21 cellular contexts compared by ENCODE assay signal in genomic region chr2:97704989-97705388, GRCh38. TPM values are rescaled to one million over a fixed set of nuclear protein-coding genes. Genes with fewer than 3 reads are reported as not detected.
DNase-seq lines count a peak whose midpoint lies in the region; ATAC-seq, FAIRE-seq and TF ChIP-seq lines count a peak whose summit lies in the region.
"Had no signal": no experiment of that assay in that cellular context is flagged by ENCODE, and none has a peak within 500 bp of the region (broad histone marks: within the 10 kb centered on the region; RNA-seq: fewer than 3 reads in every experiment).

No MANE protein-coding gene starts in this region.

- ATAC-seq in HepG2 = no peak
- no peak for ATAC-seq in GM18858 (IDR thresholded peaks at IDR 0.05; ENCODE audit: unreplicated experiment)

- H4K5ac ChIP-seq in H9 (ENCODE audit: insufficient read length, low read depth, low read length) = no peak overlapping the region

- H4K20me1 ChIP-seq in BLaER1 treated with 17β-estradiol and CSF1 and Interleukin-3, amounts not matched to agents 10 nM and 100 nM = no peaks in the 10 kb centered on the region
- no peaks in the 10 kb centered on the region for H4K20me1 ChIP-seq in H9 (ENCODE audit: control insufficient read depth, insufficient read depth, insufficient read length)
- H4K20me1 ChIP-seq in HepG2 (ENCODE audit: insufficient read depth, low read length) = no peaks in the 10 kb centered on the region

- H3K27ac Mint-ChIP-seq in H9 = no peak overlapping the region
- H3K27ac Mint-ChIP-seq: B cell; CD4-positive, alpha-beta memory T cell; IgD-negative memory B cell had no signal

- in situ Hi-C loops in HepG2 (cut with HindIII; ENCODE audit: extremely low pct_ligation_motif_present, low pct_unique_long_range_greater_than_20kb) = loop anchor here (5.0 to 10.0 kb wide), 2 partner anchors 37 to 680 kb away; no protein-coding TSS in a partner anchor

- H3K4me1 ChIP-seq in BLaER1 treated with 17β-estradiol and CSF1 and Interleukin-3, amounts not matched to agents 10 nM and 100 nM = peaks cover 54 to 93% (median 89%) of the 10 kb centered on the region in 10 experiments
- H3K4me1 ChIP-seq in H9 (ENCODE audit: insufficient read depth, low read length) = no peaks in the 10 kb centered on the region
- peaks cover 15% of the 10 kb centered on the region for H3K4me1 ChIP-seq in HepG2 (ENCODE audit: insufficient read depth, low read length)
- H3K4me1 ChIP-seq in trophoblast cell (ENCODE audit: control insufficient read depth in 1 of 2, insufficient read depth in 2 of 2, low read length in 2 of 2) = peaks cover 3 to 12% of the 10 kb centered on the region in 2 experiments

- no peaks in the 10 kb centered on the region for H3K36me3 ChIP-seq in BLaER1 treated with 17β-estradiol and CSF1 and Interleukin-3, amounts not matched to agents 10 nM and 100 nM
- H3K36me3 ChIP-seq in HepG2 (replicated peaks in 1 of 2; ENCODE audit: control insufficient read depth in 1 of 2, insufficient read depth in 2 of 2, low read length in 2 of 2) (no peaks in the 10 kb centered on the region), trophoblast cell (ENCODE audit: control insufficient read depth in 1 of 2, insufficient read depth in 2 of 2, low read length in 2 of 2) (no peaks in the 10 kb centered on the region)

- no peak overlapping the region for H2BK15ac ChIP-seq in H9 (ENCODE audit: low read depth, low read length)

- H3K79me2 ChIP-seq in H9 (ENCODE audit: insufficient read depth, low read length) (no peaks in the 10 kb centered on the region), HepG2 (ENCODE audit: insufficient read depth, low read length) (no peaks in the 10 kb centered on the region), trophoblast cell (ENCODE audit: control insufficient read depth, insufficient read depth, low read length, poor library complexity) (no peaks in the 10 kb centered on the region)

- H2BK5ac ChIP-seq in H9 (ENCODE audit: insufficient read length, low read length) (no peak overlapping the region), trophoblast cell (ENCODE audit: low read depth, low read length, poor library complexity) (no peak overlapping the region)

- H3K23ac ChIP-seq in H9 (ENCODE audit: insufficient read length, low read depth, low read length) (no peak overlapping the region), trophoblast cell (ENCODE audit: low read length) (no peak overlapping the region)

- H3T11ph ChIP-seq in H9 (ENCODE audit: low read length) = no peak overlapping the region

- no TSS peak for BruUV-seq in HepG2 (replicated peaks; lab: Mats Ljungman, UMichigan)

- no peak overlapping the region for H3K56ac ChIP-seq in H9 (ENCODE audit: insufficient read length, low read depth, low read length)

- DNase-seq in H9 (peak; percentile 10), HepG2 (ENCODE audit: low spot score) (no peak), trophoblast cell (no peak), COLO668 (lab: John Stamatoyannopoulos, UW; ENCODE audit: unreplicated experiment) (no peak), ureter (ENCODE audit: low spot score) (no peak), T-helper 2 cell (no peak)
- DNase-seq: CD4-positive, alpha-beta memory T cell; COR-L47; DMS153; DMS79 treated with DMSO at 0.1 percent for 48 hours; EL; GM23248; H7 had no signal

- no peak overlapping the region for H3K18ac ChIP-seq in H9 (ENCODE audit: insufficient read length, low read depth, low read length)
- H3K18ac ChIP-seq in trophoblast cell (ENCODE audit: low read length) = no peak overlapping the region

- no peaks in the 10 kb centered on the region for H3K27me3 ChIP-seq in BLaER1 treated with 17β-estradiol and CSF1 and Interleukin-3, amounts not matched to agents 10 nM and 100 nM
- H3K27me3 ChIP-seq in H9 (ENCODE audit: insufficient read depth, low read length) (no peaks in the 10 kb centered on the region), HepG2 (ENCODE audit: control insufficient read depth in 1 of 2, insufficient read depth in 2 of 2, low read length in 2 of 2) (peaks cover 0 to 2% of the 10 kb centered on the region in 2 experiments; a peak in 1 of 5 replicates), trophoblast cell (ENCODE audit: insufficient read depth, low read length) (no peaks in the 10 kb centered on the region)

- H3K79me1 ChIP-seq in H9 (ENCODE audit: insufficient read depth, low read depth, low read length, poor library complexity, severe bottlenecking) (no peaks in the 10 kb centered on the region), trophoblast cell (ENCODE audit: low read length) (peaks cover 2% of the 10 kb centered on the region)

- no peak overlapping the region for H2BK120ac ChIP-seq in H9 (ENCODE audit: low read depth, low read length, poor library complexity, severe bottlenecking)
- H2BK120ac ChIP-seq in trophoblast cell (ENCODE audit: insufficient read depth, low read length, poor library complexity) = no peak overlapping the region

- H3K9me3 Mint-ChIP-seq in H9 = peaks cover 0 to under 1% of the 10 kb centered on the region in 2 experiments; a peak in 1 of 5 replicates
- H3K9me3 Mint-ChIP-seq: CD4-positive, alpha-beta memory T cell; IgD-negative memory B cell had no signal

- H2AK5ac ChIP-seq in H9 (ENCODE audit: insufficient read length, low read length) (no peak overlapping the region), trophoblast cell (ENCODE audit: low read length) (no peak overlapping the region)

- no peak overlapping the region for H3K9ac ChIP-seq in BLaER1 treated with 17β-estradiol and CSF1 and Interleukin-3, amounts not matched to agents 10 nM and 100 nM
- no peak overlapping the region for H3K9ac ChIP-seq in H9 (ENCODE audit: extremely low read depth, insufficient read length, low read length)
- H3K9ac ChIP-seq in HepG2 (ENCODE audit: insufficient read depth, low read depth, low read length) = no peak overlapping the region
- H3K9ac ChIP-seq in trophoblast cell (ENCODE audit: low read length) = no peak overlapping the region
- H3K9ac ChIP-seq: GM23248 had no signal

- no peak overlapping the region for H4K12ac ChIP-seq in trophoblast cell (ENCODE audit: low read depth, low read length)

- peaks cover 4% of the 10 kb centered on the region in 2 experiments for H3K4me1 Mint-ChIP-seq in H9

- peaks cover 0 to 2% (median 0%) of the 10 kb centered on the region in 3 experiments; a peak in 2 of 7 replicates for H3K36me3 Mint-ChIP-seq in H9 (ENCODE audit: insufficient read depth in 1 of 3, low read depth in 3 of 3)
- H3K36me3 Mint-ChIP-seq: CD4-positive, alpha-beta memory T cell had no signal

- no peak for TF ChIP-seq POLR2A in HepG2 (IDR thresholded peaks at IDR 0.05; ENCODE audit: insufficient read depth in 1 of 2, low read depth in 2 of 2, low read length in 2 of 2)

- intact Hi-C loops in HepG2 (cut with micrococcal nuclease; ENCODE audit: unreplicated experiment) = loop anchor here (5.0 kb wide), 1 partner anchor 42 kb away; no protein-coding TSS in a partner anchor

- H2BK12ac ChIP-seq in H9 (ENCODE audit: insufficient read length, low read depth, low read length) (no peak overlapping the region), trophoblast cell (ENCODE audit: low read length) (peak overlapping the region; percentile 8)

- FAIRE-seq in HepG2 (lab: Jason Lieb, UNC) = no peak
- FAIRE-seq: A204.1, D721Med, G401.6 had no signal

- TF ChIP-seq CTCF in H9 (conservative IDR thresholded peaks at IDR 0.05) (no peak), HepG2 (CRISPR knock-in tag; IDR thresholded peaks at IDR 0.05) (no peak)

- H3K9me3 ChIP-seq in BLaER1 treated with 17β-estradiol and CSF1 and Interleukin-3, amounts not matched to agents 10 nM and 100 nM (replicated peaks in 1 of 11) = no peaks in the 10 kb centered on the region
- no peaks in the 10 kb centered on the region for H3K9me3 ChIP-seq in H9 (ENCODE audit: control insufficient read depth, low read depth, low read length)
- no peaks in the 10 kb centered on the region for H3K9me3 ChIP-seq in HepG2 (ENCODE audit: low read length)
- H3K9me3 ChIP-seq in trophoblast cell (ENCODE audit: insufficient read depth, low read depth, low read length) = peaks cover 2% of the 10 kb centered on the region

- H3K14ac ChIP-seq in H9 (ENCODE audit: insufficient read depth, low read length) (no peak overlapping the region), trophoblast cell (ENCODE audit: low read length) (no peak overlapping the region)

- H2BK20ac ChIP-seq in H9 (ENCODE audit: low read depth, low read length, poor library complexity, severe bottlenecking) = no peak overlapping the region

- H3K4ac ChIP-seq in H9 (ENCODE audit: low read depth, low read length) = no peak overlapping the region
- H3K4ac ChIP-seq in trophoblast cell (ENCODE audit: low read depth, low read length) = no peak overlapping the region

- TF ChIP-seq RAD21 in HepG2 (CRISPR knock-in tag; IDR thresholded peaks at IDR 0.05) = no peak

- CTCF ChIA-PET in HepG2 (lab: Yijun Ruan, JAX; ENCODE audit: low intra/inter-chr PET ratio, low total read pairs) = no interaction called here

- whole genome bisulfite sequencing in H9 (ENCODE audit: extremely low coverage, insufficient read length, low lambda C conversion rate) = no CpG with 5 or more reads among the region's 5 CpGs
- 49% methylated on average over 2 of the region's 5 CpGs for WGBS in HepG2 (ENCODE audit: low lambda C conversion rate)
- WGBS in trophoblast cell (ENCODE audit: extremely low coverage, insufficient coverage, insufficient read length) = no CpG with 5 or more reads among the region's 5 CpGs

- H3K4me2 ChIP-seq in BLaER1 treated with 17β-estradiol and CSF1 and Interleukin-3, amounts not matched to agents 10 nM and 100 nM = peak overlapping the region in 10 of 11 experiments; percentile 2 to 94 (median 42); a peak in 12 of 22 replicates
- H3K4me2 ChIP-seq in H9 (ENCODE audit: insufficient read depth, insufficient read length, low read length) (no peak overlapping the region), HepG2 (ENCODE audit: low read depth, low read length) (peak overlapping the region; percentile 22; the same call in 1 of the 2 replicates), trophoblast cell (ENCODE audit: low read length) (no peak overlapping the region)

- no peak overlapping the region for H3K4me3 ChIP-seq in BLaER1 treated with 17β-estradiol and CSF1 and Interleukin-3, amounts not matched to agents 10 nM and 100 nM
- H3K4me3 ChIP-seq in HepG2 (replicated peaks in 1 of 3; ENCODE audit: insufficient read depth in 1 of 3, low read depth in 2 of 3, low read length in 3 of 3) (no peak overlapping the region), trophoblast cell (ENCODE audit: low read depth, low read length) (no peak overlapping the region)
- H3K4me3 ChIP-seq: GM23248 had no signal

- H3K23me2 ChIP-seq in H9 (ENCODE audit: insufficient read length, low read depth, low read length, poor library complexity, severe bottlenecking) = no peaks in the 10 kb centered on the region

- TF ChIP-seq EP300 in HepG2 (IDR thresholded peaks at IDR 0.05; ENCODE audit: low read depth in 2 of 2, low read length in 2 of 2) = no peak
- TF ChIP-seq EP300 in HepG2 (CRISPR knock-in tag; IDR thresholded peaks at IDR 0.05; ENCODE audit: borderline replicate concordance) = no peak

- 0 out of 22 replicates have a peak overlapping the region, but pooled peaks of 1 of the 11 experiments have one; percentile 6 for H3K27ac ChIP-seq in BLaER1 treated with 17β-estradiol and CSF1 and Interleukin-3, amounts not matched to agents 10 nM and 100 nM
- H3K27ac ChIP-seq in H9 (ENCODE audit: insufficient read length, low read depth, low read length) (no peak overlapping the region), HepG2 (ENCODE audit: extremely low read length, insufficient read depth, low read length) (no peak overlapping the region), trophoblast cell (ENCODE audit: low read depth, low read length) (no peak overlapping the region)
- H3K27ac ChIP-seq: C4-2B, GM23248 had no signal

- POLR2A ChIA-PET in HepG2 (lab: Yijun Ruan, JAX) = no interaction called here

- H3K27me3 Mint-ChIP-seq in H9 (ENCODE audit: low read depth) = peaks cover 3% of the 10 kb centered on the region; the same call in 1 of the 2 replicates
- H3K27me3 Mint-ChIP-seq: CD4-positive, alpha-beta memory T cell had no signal

- H4K91ac ChIP-seq in H9 (ENCODE audit: insufficient read length, low read depth, low read length) (no peak overlapping the region), trophoblast cell (ENCODE audit: low read depth, low read length) (no peak overlapping the region)

- H3K4me3 Mint-ChIP-seq in H9 = no peak overlapping the region; a peak in 1 of 5 replicates
- H3K4me3 Mint-ChIP-seq: B cell; CD4-positive, alpha-beta memory T cell; IgD-negative memory B cell had no signal

- H2AFZ ChIP-seq in H9 (ENCODE audit: low read length) = no peak overlapping the region
- no peak overlapping the region for H2AFZ ChIP-seq in HepG2 (ENCODE audit: low read length)
- H2AFZ ChIP-seq in trophoblast cell (ENCODE audit: insufficient read depth, low read length, poor library complexity) = no peak overlapping the region
- H2AFZ ChIP-seq: GM23248 had no signal

- H4K8ac ChIP-seq in H9 (replicated peaks; ENCODE audit: insufficient read length, low read depth, low read length) (no peak overlapping the region), trophoblast cell (ENCODE audit: low read depth, low read length) (no peak overlapping the region)

RNA-seq across cellular contexts. Expression of gene ZAP70, which starts 8.4 kb away (rescaled TPM):
- 0.22 and 0.24 TPM in 2 replicates for total RNA-seq in H9 (2021)
- 0.18 and 0.51 TPM in 2 replicates for total RNA-seq in HepG2 (2016; rRNA removed; fragmentation: Illumina TruSeq; extraction: Trizol)
- not detected in 2 replicates for total RNA-seq in HepG2 (2016; cell fraction: cytosol; rRNA removed; fragmentation: Illumina TruSeq; extraction: Trizol; ENCODE audit: low read depth)
- total RNA-seq in HepG2 (2016; cell fraction: insoluble cytoplasmic fraction; rRNA removed; fragmentation: Illumina TruSeq; extraction: Trizol) = 0.24 and 0.43 TPM in 2 replicates
- total RNA-seq in HepG2 (2016; cell fraction: membrane; rRNA removed; fragmentation: Illumina TruSeq; extraction: Trizol) = not detected in 2 replicates
- total RNA-seq in HepG2 (2016; cell fraction: nucleus; rRNA removed; fragmentation: Illumina TruSeq; extraction: Trizol) = 0.28 and 0.31 TPM in 2 replicates
- 4.0 and 7.1 TPM in 2 replicates for polyA plus RNA-seq in HepG2 (2011; rRNA removed)
- 2.5 and 3.2 TPM in 2 replicates for polyA plus RNA-seq in HepG2 (2011; cell fraction: cytosol; rRNA removed)
- 64.9 and 67.7 TPM in 2 replicates for polyA plus RNA-seq in HepG2 (2011; cell fraction: nucleus; rRNA removed)
- polyA plus RNA-seq in HepG2 (2012) = 2.2 and 3.6 TPM in 2 replicates
- not detected in 2 replicates for polyA plus RNA-seq in HepG2 (2016; cell fraction: cytosol; fragmentation: Illumina TruSeq; extraction: Trizol; ENCODE audit: low read depth)
- polyA plus RNA-seq in HepG2 (2016; cell fraction: insoluble cytoplasmic fraction; fragmentation: Illumina TruSeq; extraction: Trizol; ENCODE audit: low read depth) = 0.27 and 0.57 TPM in 2 replicates
- not detected in 2 replicates for polyA plus RNA-seq in HepG2 (2016; cell fraction: membrane; fragmentation: Illumina TruSeq; extraction: Trizol; ENCODE audit: low read depth)
- polyA plus RNA-seq in HepG2 (2016; cell fraction: nucleus; fragmentation: Illumina TruSeq; extraction: Trizol; ENCODE audit: insufficient read depth, low read depth) = 1.00 and 1.1 TPM in 2 replicates
- polyA minus RNA-seq in HepG2 (2011; rRNA and poly(A)+ RNA removed; ENCODE audit: low replicate concordance) = 5.3 TPM in 1 of 2 replicates, not detected in the other
- 1.5 and 1.6 TPM in 2 replicates for polyA minus RNA-seq in HepG2 (2011; cell fraction: cytosol; rRNA and poly(A)+ RNA removed)
- polyA minus RNA-seq in HepG2 (2011; cell fraction: nucleus; rRNA and poly(A)+ RNA removed) = 5.0 and 5.6 TPM in 2 replicates
- 3.2 and 3.3 TPM in 2 replicates for polyA plus RNA-seq in trophoblast cell (2013)
- total RNA-seq in ureter = 5.2 TPM
- total RNA-seq: GM23248 had no signal
- polyA plus RNA-seq: GM23248 had no signal

RNA-seq across cellular contexts. Expression of gene C2orf92, which starts 35.5 kb away (rescaled TPM):
- total RNA-seq in H9 (2021) (5.4 and 7.3 TPM in 2 replicates), HepG2 (2016; rRNA removed; fragmentation: Illumina TruSeq; extraction: Trizol) (1.5 and 4.9 TPM in 2 replicates), ureter (9.2 TPM)
- total RNA-seq in HepG2 (2016; cell fraction: cytosol; rRNA removed; fragmentation: Illumina TruSeq; extraction: Trizol; ENCODE audit: low read depth) = 1.7 and 3.6 TPM in 2 replicates
- total RNA-seq in HepG2 (2016; cell fraction: insoluble cytoplasmic fraction; rRNA removed; fragmentation: Illumina TruSeq; extraction: Trizol) = 1.2 and 6.7 TPM in 2 replicates
- 2.5 and 2.8 TPM in 2 replicates for total RNA-seq in HepG2 (2016; cell fraction: membrane; rRNA removed; fragmentation: Illumina TruSeq; extraction: Trizol)
- total RNA-seq in HepG2 (2016; cell fraction: nucleus; rRNA removed; fragmentation: Illumina TruSeq; extraction: Trizol) = 9.5 and 13.0 TPM in 2 replicates
- polyA plus RNA-seq in HepG2 (2011; rRNA removed) = 5.0 and 9.4 TPM in 2 replicates
- polyA plus RNA-seq in HepG2 (2011; cell fraction: cytosol; rRNA removed) = 0.79 and 0.97 TPM in 2 replicates
- polyA plus RNA-seq in HepG2 (2011; cell fraction: nucleus; rRNA removed) = 23.3 and 26.6 TPM in 2 replicates
- polyA plus RNA-seq in HepG2 (2012) = 4.1 TPM in 2 replicates
- polyA plus RNA-seq in HepG2 (2016; cell fraction: cytosol; fragmentation: Illumina TruSeq; extraction: Trizol; ENCODE audit: low read depth) = 1.4 and 1.6 TPM in 2 replicates
- 0.93 and 1.3 TPM in 2 replicates for polyA plus RNA-seq in HepG2 (2016; cell fraction: insoluble cytoplasmic fraction; fragmentation: Illumina TruSeq; extraction: Trizol; ENCODE audit: low read depth)
- 1.4 and 2.0 TPM in 2 replicates for polyA plus RNA-seq in HepG2 (2016; cell fraction: membrane; fragmentation: Illumina TruSeq; extraction: Trizol; ENCODE audit: low read depth)
- 22.0 and 25.3 TPM in 2 replicates for polyA plus RNA-seq in HepG2 (2016; cell fraction: nucleus; fragmentation: Illumina TruSeq; extraction: Trizol; ENCODE audit: insufficient read depth, low read depth)
- polyA minus RNA-seq in HepG2 (2011; rRNA and poly(A)+ RNA removed; ENCODE audit: low replicate concordance) = 3.2 and 12.3 TPM in 2 replicates
- polyA minus RNA-seq in HepG2 (2011; cell fraction: cytosol; rRNA and poly(A)+ RNA removed) = 0.62 and 0.89 TPM in 2 replicates
- 23.7 and 26.4 TPM in 2 replicates for polyA minus RNA-seq in HepG2 (2011; cell fraction: nucleus; rRNA and poly(A)+ RNA removed)
- 4.4 TPM in 2 replicates for polyA plus RNA-seq in trophoblast cell (2013)
- polyA plus RNA-seq: CD4-positive, alpha-beta memory T cell had no signal

RNA-seq across cellular contexts. Expression of gene ACTR1B, which starts 41.1 kb away (rescaled TPM):
- total RNA-seq in H9 (2021) (31.1 and 33.8 TPM in 2 replicates), HepG2 (2016; rRNA removed; fragmentation: Illumina TruSeq; extraction: Trizol) (59.9 and 76.7 TPM in 2 replicates), ureter (67.4 TPM)
- 70.2 and 78.4 TPM in 2 replicates for total RNA-seq in HepG2 (2016; cell fraction: cytosol; rRNA removed; fragmentation: Illumina TruSeq; extraction: Trizol; ENCODE audit: low read depth)
- 55.1 and 78.5 TPM in 2 replicates for total RNA-seq in HepG2 (2016; cell fraction: insoluble cytoplasmic fraction; rRNA removed; fragmentation: Illumina TruSeq; extraction: Trizol)
- 130 and 146 TPM in 2 replicates for total RNA-seq in HepG2 (2016; cell fraction: membrane; rRNA removed; fragmentation: Illumina TruSeq; extraction: Trizol)
- 55.2 and 70.0 TPM in 2 replicates for total RNA-seq in HepG2 (2016; cell fraction: nucleus; rRNA removed; fragmentation: Illumina TruSeq; extraction: Trizol)
- 61.7 and 77.6 TPM in 2 replicates for polyA plus RNA-seq in HepG2 (2011; rRNA removed)
- polyA plus RNA-seq in HepG2 (2011; cell fraction: cytosol; rRNA removed) = 55.9 and 77.2 TPM in 2 replicates
- 251 and 257 TPM in 2 replicates for polyA plus RNA-seq in HepG2 (2011; cell fraction: nucleus; rRNA removed)
- polyA plus RNA-seq in HepG2 (2012) = 53.7 and 58.6 TPM in 2 replicates
- 74.0 and 88.4 TPM in 2 replicates for polyA plus RNA-seq in HepG2 (2016; cell fraction: cytosol; fragmentation: Illumina TruSeq; extraction: Trizol; ENCODE audit: low read depth)
- polyA plus RNA-seq in HepG2 (2016; cell fraction: insoluble cytoplasmic fraction; fragmentation: Illumina TruSeq; extraction: Trizol; ENCODE audit: low read depth) = 55.8 and 66.7 TPM in 2 replicates
- polyA plus RNA-seq in HepG2 (2016; cell fraction: membrane; fragmentation: Illumina TruSeq; extraction: Trizol; ENCODE audit: low read depth) = 105 and 114 TPM in 2 replicates
- 103 and 116 TPM in 2 replicates for polyA plus RNA-seq in HepG2 (2016; cell fraction: nucleus; fragmentation: Illumina TruSeq; extraction: Trizol; ENCODE audit: insufficient read depth, low read depth)
- polyA minus RNA-seq in HepG2 (2011; rRNA and poly(A)+ RNA removed; ENCODE audit: low replicate concordance) = 87.1 and 132 TPM in 2 replicates
- polyA minus RNA-seq in HepG2 (2011; cell fraction: cytosol; rRNA and poly(A)+ RNA removed) = 28.5 and 31.1 TPM in 2 replicates
- 72.0 and 76.6 TPM in 2 replicates for polyA minus RNA-seq in HepG2 (2011; cell fraction: nucleus; rRNA and poly(A)+ RNA removed)
- 40.9 and 41.1 TPM in 2 replicates for polyA plus RNA-seq in trophoblast cell (2013)

RNA-seq across cellular contexts. Expression of gene COX5B, which starts 59.1 kb away (rescaled TPM):
- total RNA-seq in H9 (2021) (237 and 246 TPM in 2 replicates), HepG2 (2016; rRNA removed; fragmentation: Illumina TruSeq; extraction: Trizol) (453 and 457 TPM in 2 replicates), ureter (254 TPM)
- 171 and 178 TPM in 2 replicates for total RNA-seq in HepG2 (2016; cell fraction: cytosol; rRNA removed; fragmentation: Illumina TruSeq; extraction: Trizol; ENCODE audit: low read depth)
- total RNA-seq in HepG2 (2016; cell fraction: insoluble cytoplasmic fraction; rRNA removed; fragmentation: Illumina TruSeq; extraction: Trizol) = 461 and 544 TPM in 2 replicates
- total RNA-seq in HepG2 (2016; cell fraction: membrane; rRNA removed; fragmentation: Illumina TruSeq; extraction: Trizol) = 139 and 150 TPM in 2 replicates
- total RNA-seq in HepG2 (2016; cell fraction: nucleus; rRNA removed; fragmentation: Illumina TruSeq; extraction: Trizol) = 157 and 190 TPM in 2 replicates
- 440 and 536 TPM in 2 replicates for polyA plus RNA-seq in HepG2 (2011; rRNA removed)
- 532 and 716 TPM in 2 replicates for polyA plus RNA-seq in HepG2 (2011; cell fraction: cytosol; rRNA removed)
- polyA plus RNA-seq in HepG2 (2011; cell fraction: nucleus; rRNA removed) = 231 and 254 TPM in 2 replicates
- 249 and 275 TPM in 2 replicates for polyA plus RNA-seq in HepG2 (2012)
- polyA plus RNA-seq in HepG2 (2016; cell fraction: cytosol; fragmentation: Illumina TruSeq; extraction: Trizol; ENCODE audit: low read depth) = 152 and 159 TPM in 2 replicates
- 356 and 383 TPM in 2 replicates for polyA plus RNA-seq in HepG2 (2016; cell fraction: insoluble cytoplasmic fraction; fragmentation: Illumina TruSeq; extraction: Trizol; ENCODE audit: low read depth)
- 107 and 113 TPM in 2 replicates for polyA plus RNA-seq in HepG2 (2016; cell fraction: membrane; fragmentation: Illumina TruSeq; extraction: Trizol; ENCODE audit: low read depth)
- polyA plus RNA-seq in HepG2 (2016; cell fraction: nucleus; fragmentation: Illumina TruSeq; extraction: Trizol; ENCODE audit: insufficient read depth, low read depth) = 248 and 261 TPM in 2 replicates
- 67.4 and 92.1 TPM in 2 replicates for polyA minus RNA-seq in HepG2 (2011; rRNA and poly(A)+ RNA removed; ENCODE audit: low replicate concordance)
- 75.3 and 98.0 TPM in 2 replicates for polyA minus RNA-seq in HepG2 (2011; cell fraction: cytosol; rRNA and poly(A)+ RNA removed)
- polyA minus RNA-seq in HepG2 (2011; cell fraction: nucleus; rRNA and poly(A)+ RNA removed) = 53.7 and 62.3 TPM in 2 replicates
- polyA plus RNA-seq in trophoblast cell (2013) = 206 and 215 TPM in 2 replicates

Comparison
In these comparisons a context has a peak if more than half of its experiments do, and no peak if none do; other contexts are left out.
1. H3K4me2 ChIP-seq: peak in BLaER1 treated with 17β-estradiol and CSF1 and Interleukin-3, amounts not matched to agents 10 nM and 100 nM (10 of 11) and HepG2 (single experiment); none in H9 (single experiment) and trophoblast cell (single experiment).